11 cellular contexts compared by ENCODE assay signal in genomic region chr14:71141701-71142374, GRCh38.
DNase-seq lines count a peak whose midpoint lies in the region; TF ChIP-seq lines count a peak whose summit lies in the region.
"Had no signal": no experiment of that assay in that cellular context is flagged by ENCODE, and none has a peak within 500 bp of the region (broad histone marks: within the 10 kb centered on the region; RNA-seq: fewer than 3 reads in every experiment).

No MANE protein-coding gene starts in this region.

- H3K4me1 ChIP-seq in BLaER1 (peaks cover 37% of the 10 kb centered on the region), GM23248 (ENCODE audit: insufficient read depth) (peaks cover 32% of the 10 kb centered on the region), mesodermal cell (ENCODE audit: control insufficient read depth, insufficient read depth, low read length, poor library complexity, severe bottlenecking) (peaks cover 31% of the 10 kb centered on the region), prostate gland (replicated peaks) (no peaks in the 10 kb centered on the region)

- TF ChIP-seq CTCF in prostate gland (IDR thresholded peaks at IDR 0.05): no peak

- DNase-seq in GM23248: peak; percentile 57
- no peak for DNase-seq in activated T-helper 1 cell treated with anti-CD3 and anti-CD28 coated beads, Interleukin-12 subunit alpha, Interleukin-12 subunit beta, Interleukin-2, Interleukin-4 antibody, amounts not matched to agents 30 ng/mL and 10 ng/mL and 1 ng/mL, durations not matched to agents 14 hours and 24 hours and 36 hours (ENCODE audit: low spot score)
- DNase-seq in COLO829 (ENCODE audit: low spot score): no peak
- DNase-seq in stimulated activated CD4-positive, alpha-beta T cell treated with anti-CD3 and anti-CD28 coated beads, Interleukin-12 subunit alpha, Interleukin-12 subunit beta, amount 100 ng/mL, for 4 hours: no peak
- DNase-seq in NCI-H748 treated with DMSO at 0.1 percent for 48 hours (lab: John Stamatoyannopoulos, UW): no peak
- DNase-seq in prostate gland (ENCODE audit: low spot score): no peak
- DNase-seq: Caco-2, NCI-H1417 treated with DMSO at 0.1 percent for 48 hours had no signal

- intact Hi-C loops in activated T-helper 1 cell treated with anti-CD3 and anti-CD28 coated beads, Interleukin-12 subunit alpha, Interleukin-12 subunit beta, Interleukin-2, Interleukin-4 antibody, amounts not matched to agents 30 ng/mL and 10 ng/mL and 1 ng/mL, durations not matched to agents 14 hours and 24 hours and 36 hours (cut with micrococcal nuclease): loop anchor here (1.0 to 10.0 kb wide), 9 partner anchors 27 to 713 kb away; partner anchors contain the start of gene SIPA1L1
- intact Hi-C loops in prostate gland (cut with DNase I): no loop called here

- H3K27ac ChIP-seq in BLaER1: peak overlapping the region; percentile 11; the same call in 1 of the 2 replicates
- H3K27ac ChIP-seq in GM23248: peak overlapping the region; percentile 90
- H3K27ac ChIP-seq in mesodermal cell (ENCODE audit: low read depth, low read length, severe bottlenecking): peak overlapping the region; percentile 85
- H3K27ac ChIP-seq in prostate gland: no peak overlapping the region

- no peaks in the 10 kb centered on the region for H3K36me3 ChIP-seq in BLaER1
- H3K36me3 ChIP-seq in GM23248 (ENCODE audit: low read depth): no peaks in the 10 kb centered on the region
- no peaks in the 10 kb centered on the region for H3K36me3 ChIP-seq in mesodermal cell (ENCODE audit: control insufficient read depth, insufficient read depth, low read length)
- H3K36me3 ChIP-seq in prostate gland: no peaks in the 10 kb centered on the region

- H3K4me2 ChIP-seq in BLaER1: peak overlapping the region; percentile 60
- H3K4me2 ChIP-seq in GM23248 (ENCODE audit: unreplicated experiment): peak overlapping the region; percentile 39

- WGBS in GM23248 (ENCODE audit: low coverage in 1 of 2, low lambda C conversion rate in 2 of 2, missing lambda C conversion rate in 2 of 2), 2 experiments: 65% methylated on average over 4 of the region's 4 CpGs
- 100% methylated on average over 3 of the region's 4 CpGs for WGBS in mesodermal cell (ENCODE audit: insufficient coverage in 2 of 2), 2 experiments
- WGBS in prostate gland: 91% methylated on average over 4 of the region's 4 CpGs

- peaks cover 3% of the 10 kb centered on the region for H3K9me3 ChIP-seq in BLaER1
- no peaks in the 10 kb centered on the region for H3K9me3 ChIP-seq in GM23248 (ENCODE audit: low read depth)
- H3K9me3 ChIP-seq in mesodermal cell (ENCODE audit: control insufficient read depth, low read length): no peaks in the 10 kb centered on the region
- no peaks in the 10 kb centered on the region for H3K9me3 ChIP-seq in prostate gland

- in situ Hi-C loops in GM23248 (cut with MboI): loop anchor here (25.0 kb wide), 1 partner anchor 620 kb away; no protein-coding TSS in a partner anchor

- H3F3A ChIP-seq in GM23248 (ENCODE audit: insufficient read depth): peaks cover 31% of the 10 kb centered on the region

- H3K27me3 ChIP-seq in BLaER1 (no peaks in the 10 kb centered on the region), GM23248 (replicated peaks; ENCODE audit: insufficient read depth) (no peaks in the 10 kb centered on the region), prostate gland (replicated peaks; ENCODE audit: insufficient read depth) (no peaks in the 10 kb centered on the region)

- H3K79me2 ChIP-seq in GM23248 (ENCODE audit: insufficient read depth): no peaks in the 10 kb centered on the region

- H3K4me3 Mint-ChIP-seq in activated T-helper 1 cell treated with anti-CD3 and anti-CD28 coated beads, Interleukin-12 subunit alpha, Interleukin-12 subunit beta, Interleukin-2, Interleukin-4 antibody, amounts not matched to agents 30 ng/mL and 10 ng/mL and 1 ng/mL, durations not matched to agents 14 hours and 24 hours and 36 hours: peak overlapping the region; percentile 64
- H3K4me3 Mint-ChIP-seq: mesothelial cell of epicardium had no signal

- no peaks in the 10 kb centered on the region for H3K9me3 Mint-ChIP-seq in activated T-helper 1 cell treated with anti-CD3 and anti-CD28 coated beads, Interleukin-12 subunit alpha, Interleukin-12 subunit beta, Interleukin-2, Interleukin-4 antibody, amounts not matched to agents 30 ng/mL and 10 ng/mL and 1 ng/mL, durations not matched to agents 14 hours and 24 hours and 36 hours

- H3K4me1 Mint-ChIP-seq in activated T-helper 1 cell treated with anti-CD3 and anti-CD28 coated beads, Interleukin-12 subunit alpha, Interleukin-12 subunit beta, Interleukin-2, Interleukin-4 antibody, amounts not matched to agents 30 ng/mL and 10 ng/mL and 1 ng/mL, durations not matched to agents 14 hours and 24 hours and 36 hours (ENCODE audit: low read depth): peaks cover 58% of the 10 kb centered on the region

- H3K9ac ChIP-seq in BLaER1 (no peak overlapping the region), GM23248 (peak overlapping the region; percentile 49)

- H3K4me3 ChIP-seq in BLaER1 (no peak overlapping the region), GM23248 (no peak overlapping the region), mesodermal cell (ENCODE audit: extremely low read depth, insufficient read depth, low read length, poor library complexity, severe bottlenecking) (no peak overlapping the region), prostate gland (no peak overlapping the region)

- no peak overlapping the region for H2AFZ ChIP-seq in GM23248

- H3K36me3 Mint-ChIP-seq in activated T-helper 1 cell treated with anti-CD3 and anti-CD28 coated beads, Interleukin-12 subunit alpha, Interleukin-12 subunit beta, Interleukin-2, Interleukin-4 antibody, amounts not matched to agents 30 ng/mL and 10 ng/mL and 1 ng/mL, durations not matched to agents 14 hours and 24 hours and 36 hours (ENCODE audit: low read depth): no peaks in the 10 kb centered on the region
- H3K36me3 Mint-ChIP-seq: mesothelial cell of epicardium had no signal

- H3K9me2 ChIP-seq in GM23248 (ENCODE audit: insufficient read depth): no peaks in the 10 kb centered on the region

- H4K20me1 ChIP-seq in BLaER1 (no peaks in the 10 kb centered on the region), GM23248 (ENCODE audit: insufficient read depth) (no peaks in the 10 kb centered on the region)

- H3K27me3 Mint-ChIP-seq in activated T-helper 1 cell treated with anti-CD3 and anti-CD28 coated beads, Interleukin-12 subunit alpha, Interleukin-12 subunit beta, Interleukin-2, Interleukin-4 antibody, amounts not matched to agents 30 ng/mL and 10 ng/mL and 1 ng/mL, durations not matched to agents 14 hours and 24 hours and 36 hours (ENCODE audit: insufficient read depth): no peaks in the 10 kb centered on the region

- peak overlapping the region; percentile 94 for H3K27ac Mint-ChIP-seq in activated T-helper 1 cell treated with anti-CD3 and anti-CD28 coated beads, Interleukin-12 subunit alpha, Interleukin-12 subunit beta, Interleukin-2, Interleukin-4 antibody, amounts not matched to agents 30 ng/mL and 10 ng/mL and 1 ng/mL, durations not matched to agents 14 hours and 24 hours and 36 hours
- H3K27ac Mint-ChIP-seq: mesothelial cell of epicardium had no signal

- TF ChIP-seq POLR2A in prostate gland (IDR thresholded peaks at IDR 0.05): no peak

Comparison
In these comparisons a context has a peak if more than half of its experiments do, and no peak if none do; other contexts are left out.
1. H3K27ac ChIP-seq: peak in BLaER1 (single experiment), GM23248 (single experiment) and mesodermal cell (single experiment); none in prostate gland (0 of 2).